9 cellular contexts compared by ENCODE assay signal in genomic region chr1:96236156-96236739, GRCh38.
DNase-seq lines count a peak whose midpoint lies in the region; ATAC-seq and TF ChIP-seq lines count a peak whose summit lies in the region.
"Had no signal": no experiment of that assay in that cellular context is flagged by ENCODE, and none has a peak within 500 bp of the region (broad histone marks: within the 10 kb centered on the region; RNA-seq: fewer than 3 reads in every experiment).

No MANE protein-coding gene starts in this region.

- no peaks in the 10 kb centered on the region for H3K4me1 Mint-ChIP-seq in stimulated activated memory B cell treated with anti-CD40 and anti-IgM and Interleukin-4, amounts not matched to agents 10 μg/mL and 1 μg/mL and 100 μg/mL, for 72 hours

- H3K9ac ChIP-seq in adipocyte (ENCODE audit: low read length), result peak overlapping the region; percentile 20

- H3K36me3 ChIP-seq in adipocyte (ENCODE audit: control insufficient read depth, insufficient read depth, low read length, severe bottlenecking), result no peaks in the 10 kb centered on the region
- H3K36me3 ChIP-seq in iPS DF 6.9 (ENCODE audit: control insufficient read depth, insufficient read depth, low read length), result no peaks in the 10 kb centered on the region
- H3K36me3 ChIP-seq in tibial artery, result no peaks in the 10 kb centered on the region

- intact Hi-C loops in tibial artery (cut with DNase I; ENCODE audit: low total_unique reads), result no loop called here

- peak; percentile 20 for TF ChIP-seq CTCF in GM20000 (IDR thresholded peaks at IDR 0.05; ENCODE audit: extremely low read depth, missing control alignments)
- peak; percentile 63 to 66 for TF ChIP-seq CTCF in tibial artery (IDR thresholded peaks at IDR 0.05)

- H3K4me1 ChIP-seq in adipocyte (ENCODE audit: control insufficient read depth, insufficient read depth, low read length), result peaks cover 23% of the 10 kb centered on the region
- peaks cover 2% of the 10 kb centered on the region; the same call in 1 of the 2 replicates for H3K4me1 ChIP-seq in iPS DF 6.9 (ENCODE audit: control insufficient read depth, insufficient read depth, low read length)
- peaks cover 0 to 15% (median 3%) of the 10 kb centered on the region in 4 donors for H3K4me1 ChIP-seq in tibial artery

- no peak overlapping the region for H3K4me3 Mint-ChIP-seq in stimulated activated memory B cell treated with anti-CD40 and anti-IgM and Interleukin-4, amounts not matched to agents 10 μg/mL and 1 μg/mL and 100 μg/mL, for 72 hours

- no peaks in the 10 kb centered on the region for H3K36me3 Mint-ChIP-seq in stimulated activated memory B cell treated with anti-CD40 and anti-IgM and Interleukin-4, amounts not matched to agents 10 μg/mL and 1 μg/mL and 100 μg/mL, for 72 hours

- H3K9me3 ChIP-seq in adipocyte (ENCODE audit: control insufficient read depth, low read length) (no peaks in the 10 kb centered on the region), iPS DF 6.9 (ENCODE audit: control insufficient read depth, insufficient read depth, low read length) (no peaks in the 10 kb centered on the region), tibial artery (no peaks in the 10 kb centered on the region)
- H3K9me3 ChIP-seq: mucosa of descending colon had no signal

- H3K27me3 ChIP-seq in adipocyte (replicated peaks; ENCODE audit: control insufficient read depth, insufficient read depth, low read length), result no peaks in the 10 kb centered on the region
- no peaks in the 10 kb centered on the region for H3K27me3 ChIP-seq in iPS DF 6.9 (ENCODE audit: control insufficient read depth, insufficient read depth, low read length)
- H3K27me3 ChIP-seq in tibial artery, result no peaks in the 10 kb centered on the region

- no peak for ATAC-seq in stimulated activated memory B cell treated with anti-CD40 and anti-IgM and Interleukin-4, amounts not matched to agents 10 μg/mL and 1 μg/mL and 100 μg/mL, for 72 hours
- ATAC-seq: mucosa of descending colon had no signal

- H3K27ac Mint-ChIP-seq in stimulated activated memory B cell treated with anti-CD40 and anti-IgM and Interleukin-4, amounts not matched to agents 10 μg/mL and 1 μg/mL and 100 μg/mL, for 72 hours, result no peak overlapping the region

- H3K9me3 Mint-ChIP-seq in stimulated activated memory B cell treated with anti-CD40 and anti-IgM and Interleukin-4, amounts not matched to agents 10 μg/mL and 1 μg/mL and 100 μg/mL, for 72 hours, result no peaks in the 10 kb centered on the region

- H3K27ac ChIP-seq in iPS DF 6.9 (ENCODE audit: low read length), result no peak overlapping the region
- no peak overlapping the region for H3K27ac ChIP-seq in tibial artery

- no peaks in the 10 kb centered on the region for H3K27me3 Mint-ChIP-seq in stimulated activated memory B cell treated with anti-CD40 and anti-IgM and Interleukin-4, amounts not matched to agents 10 μg/mL and 1 μg/mL and 100 μg/mL, for 72 hours

- H3K4me3 ChIP-seq in adipocyte (ENCODE audit: low read length) (no peak overlapping the region), iPS DF 6.9 (ENCODE audit: low read length) (no peak overlapping the region), tibial artery (no peak overlapping the region)
- H3K4me3 ChIP-seq: mucosa of descending colon had no signal

- DNase-seq in COLO829 (ENCODE audit: low spot score) (peak; percentile 11), GM20000 (ENCODE audit: low spot score) (peak; percentile 17), NCI-H1694 treated with DMSO at 0.1 percent for 48 hours (lab: John Stamatoyannopoulos, UW) (peak; percentile 67), adipocyte (ENCODE audit: low read depth) (peak; percentile 85), iPS DF 6.9 (ENCODE audit: low read depth, low spot score) (peak; percentile 18), tibial artery (no peak), germinal center (ENCODE audit: low spot score) (no peak)

- WGBS in iPS DF 6.9 (ENCODE audit: insufficient coverage, insufficient read length), result no CpG with 5 or more reads among the region's 4 CpGs

Comparison
In these comparisons a context has a peak if more than half of its experiments do, and no peak if none do; other contexts are left out.
1. DNase-seq: peak in COLO829 (single experiment), GM20000 (single experiment), NCI-H1694 treated with DMSO at 0.1 percent for 48 hours (single experiment), adipocyte (single experiment) and iPS DF 6.9 (single experiment); none in tibial artery (0 of 2) and germinal center (single experiment).